Comparison of ENCODE assay signal across 20 cellular contexts in genomic region chr1:54304518-54304917, GRCh38.
DNase-seq lines count a peak whose midpoint lies in the region; ATAC-seq, FAIRE-seq and TF ChIP-seq lines count a peak whose summit lies in the region.
"Had no signal": no experiment of that assay in that cellular context is flagged by ENCODE, and none has a peak within 500 bp of the region (broad histone marks: within the 10 kb centered on the region; RNA-seq: fewer than 3 reads in every experiment).

No MANE protein-coding gene starts in this region.

- no peak for ATAC-seq in activated naive CD8-positive, alpha-beta T cell treated with anti-CD3 and anti-CD28 coated beads, Interleukin-2, amount 50 U/mL, for 24 hours
- ATAC-seq in naive thymus-derived CD4-positive, alpha-beta T cell, result no peak
- no peak for ATAC-seq in HG03045 (IDR thresholded peaks at IDR 0.05; ENCODE audit: unreplicated experiment)
- ATAC-seq: HCT116 had no signal

- H3K4me1 ChIP-seq in astrocyte (ENCODE audit: insufficient read depth, low read length), result peaks cover 6% of the 10 kb centered on the region
- H3K4me1 ChIP-seq in naive thymus-derived CD4-positive, alpha-beta T cell (ENCODE audit: control insufficient read depth in 2 of 2, insufficient read depth in 2 of 2, low read length in 2 of 2), result peaks cover 0 to 60% of the 10 kb centered on the region in 2 donors

- H3K36me3 ChIP-seq in astrocyte (ENCODE audit: insufficient read depth, low read length), result no peaks in the 10 kb centered on the region
- H3K36me3 ChIP-seq in naive thymus-derived CD4-positive, alpha-beta T cell (ENCODE audit: control insufficient read depth in 2 of 3, insufficient read depth in 3 of 3, low read length in 3 of 3), result no peaks in the 10 kb centered on the region
- H3K36me3 ChIP-seq: MG63 had no signal

- H3K27me3 Mint-ChIP-seq in activated naive CD8-positive, alpha-beta T cell treated with anti-CD3 and anti-CD28 coated beads, Interleukin-2, amount 50 U/mL, for 24 hours, result no peaks in the 10 kb centered on the region
- no peaks in the 10 kb centered on the region for H3K27me3 Mint-ChIP-seq in activated naive CD8-positive, alpha-beta T cell treated with anti-CD3 and anti-CD28 coated beads for 36 hours
- no peaks in the 10 kb centered on the region for H3K27me3 Mint-ChIP-seq in astrocyte (ENCODE audit: low read depth, unreplicated experiment)
- no peaks in the 10 kb centered on the region for H3K27me3 Mint-ChIP-seq in naive thymus-derived CD4-positive, alpha-beta T cell
- H3K27me3 Mint-ChIP-seq: CD4-positive, alpha-beta T cell had no signal

- CTCF ChIA-PET in naive thymus-derived CD4-positive, alpha-beta T cell (lab: Charles Lee), result no interaction called here
- CTCF ChIA-PET in HEK293T (lab: Yijun Ruan, JAX), result no interaction called here

- peaks cover 64% of the 10 kb centered on the region for H3K4me1 Mint-ChIP-seq in activated naive CD8-positive, alpha-beta T cell treated with anti-CD3 and anti-CD28 coated beads, Interleukin-2, amount 50 U/mL, for 24 hours
- peaks cover 53% of the 10 kb centered on the region for H3K4me1 Mint-ChIP-seq in activated naive CD8-positive, alpha-beta T cell treated with anti-CD3 and anti-CD28 coated beads for 36 hours
- H3K4me1 Mint-ChIP-seq in astrocyte (ENCODE audit: low read depth, unreplicated experiment), result peaks cover 31% of the 10 kb centered on the region
- peaks cover 42 to 99% (median 90%) of the 10 kb centered on the region in 7 donors for H3K4me1 Mint-ChIP-seq in naive thymus-derived CD4-positive, alpha-beta T cell

- H3K9me3 Mint-ChIP-seq in activated naive CD8-positive, alpha-beta T cell treated with anti-CD3 and anti-CD28 coated beads, Interleukin-2, amount 50 U/mL, for 24 hours, result no peaks in the 10 kb centered on the region
- H3K9me3 Mint-ChIP-seq in activated naive CD8-positive, alpha-beta T cell treated with anti-CD3 and anti-CD28 coated beads for 36 hours, result no peaks in the 10 kb centered on the region
- H3K9me3 Mint-ChIP-seq in astrocyte (ENCODE audit: unreplicated experiment), result no peaks in the 10 kb centered on the region
- no peaks in the 10 kb centered on the region for H3K9me3 Mint-ChIP-seq in naive thymus-derived CD4-positive, alpha-beta T cell
- H3K9me3 Mint-ChIP-seq: CD4-positive, alpha-beta T cell had no signal

- no peaks in the 10 kb centered on the region for H3K9me3 ChIP-seq in astrocyte (ENCODE audit: insufficient read depth, low read depth, low read length)
- H3K9me3 ChIP-seq in naive thymus-derived CD4-positive, alpha-beta T cell (ENCODE audit: control insufficient read depth in 2 of 3, low read length in 3 of 3), result no peaks in the 10 kb centered on the region
- H3K9me3 ChIP-seq: MG63 had no signal

- H2AFZ ChIP-seq in astrocyte (ENCODE audit: low read depth, low read length), result no peak overlapping the region

- no peak overlapping the region for H3K27ac ChIP-seq in astrocyte (ENCODE audit: low read depth, low read length)
- H3K27ac ChIP-seq in naive thymus-derived CD4-positive, alpha-beta T cell (ENCODE audit: low read depth, low read length), result no peak overlapping the region
- H3K27ac ChIP-seq: RWPE1 had no signal

- no peak overlapping the region for H3K4me2 ChIP-seq in astrocyte (ENCODE audit: low read length)

- H3K4me3 Mint-ChIP-seq in activated naive CD8-positive, alpha-beta T cell treated with anti-CD3 and anti-CD28 coated beads, Interleukin-2, amount 50 U/mL, for 24 hours, result no peak overlapping the region
- no peak overlapping the region for H3K4me3 Mint-ChIP-seq in activated naive CD8-positive, alpha-beta T cell treated with anti-CD3 and anti-CD28 coated beads for 36 hours
- no peak overlapping the region for H3K4me3 Mint-ChIP-seq in astrocyte (ENCODE audit: unreplicated experiment)
- peak overlapping the region in 1 of 10 donors; percentile 68 for H3K4me3 Mint-ChIP-seq in naive thymus-derived CD4-positive, alpha-beta T cell
- H3K4me3 Mint-ChIP-seq: CD4-positive, alpha-beta T cell had no signal

- no peak for DNase-seq in activated naive CD8-positive, alpha-beta T cell treated with anti-CD3 and anti-CD28 coated beads, Interleukin-2, amount 50 U/mL, for 24 hours
- DNase-seq in activated naive CD8-positive, alpha-beta T cell treated with anti-CD3 and anti-CD28 coated beads for 36 hours, result no peak
- DNase-seq in astrocyte (ENCODE audit: low read depth), result no peak
- no peak for DNase-seq in naive thymus-derived CD4-positive, alpha-beta T cell
- no peak for DNase-seq in HEK293T (ENCODE audit: extremely low spot score)
- no peak for DNase-seq in stimulated activated CD4-positive, alpha-beta T cell treated with anti-CD3 and anti-CD28 coated beads, Interleukin-2, amount 100 ng/mL, for 48 hours
- DNase-seq: CD4-positive, alpha-beta T cell; DMS153; GDM1; Kasumi-1; MG63; NCI-H1048; NCI-H1436 treated with DMSO at 0.1 percent for 48 hours; NCI-H2081 treated with DMSO at 0.1 percent for 48 hours; NCI-H510A treated with DMSO at 0.1 percent for 48 hours; NCI-H774 had no signal

- no peak for FAIRE-seq in astrocyte (lab: Jason Lieb, UNC)
- FAIRE-seq: A204.1 had no signal

- H3K27ac Mint-ChIP-seq in activated naive CD8-positive, alpha-beta T cell treated with anti-CD3 and anti-CD28 coated beads, Interleukin-2, amount 50 U/mL, for 24 hours, result peak overlapping the region; percentile 21
- H3K27ac Mint-ChIP-seq in activated naive CD8-positive, alpha-beta T cell treated with anti-CD3 and anti-CD28 coated beads for 36 hours, result no peak overlapping the region
- H3K27ac Mint-ChIP-seq in astrocyte (ENCODE audit: unreplicated experiment), result peak overlapping the region; percentile 34
- H3K27ac Mint-ChIP-seq in naive thymus-derived CD4-positive, alpha-beta T cell, result peak overlapping the region in 7 of 9 donors; percentile 18 to 58 (median 37)

- TF ChIP-seq CTCF in astrocyte (IDR thresholded peaks at IDR 0.05; ENCODE audit: insufficient read depth, low read depth, low read length), result no peak

- no peak overlapping the region for H3K4me3 ChIP-seq in astrocyte (ENCODE audit: insufficient read depth, low read depth, low read length)
- no peak overlapping the region for H3K4me3 ChIP-seq in naive thymus-derived CD4-positive, alpha-beta T cell (ENCODE audit: low read length)
- H3K4me3 ChIP-seq: MG63 had no signal

- intact Hi-C loops in naive thymus-derived CD4-positive, alpha-beta T cell (cut with micrococcal nuclease), result no loop called here

- peaks cover 92% of the 10 kb centered on the region for H4K20me1 ChIP-seq in astrocyte (ENCODE audit: insufficient read depth, low read length)

- no peaks in the 10 kb centered on the region for H3K36me3 Mint-ChIP-seq in activated naive CD8-positive, alpha-beta T cell treated with anti-CD3 and anti-CD28 coated beads, Interleukin-2, amount 50 U/mL, for 24 hours (ENCODE audit: low read depth)
- H3K36me3 Mint-ChIP-seq in activated naive CD8-positive, alpha-beta T cell treated with anti-CD3 and anti-CD28 coated beads for 36 hours, result peaks cover 7% of the 10 kb centered on the region
- peaks cover 15% of the 10 kb centered on the region for H3K36me3 Mint-ChIP-seq in astrocyte (ENCODE audit: low read depth, unreplicated experiment)
- H3K36me3 Mint-ChIP-seq in naive thymus-derived CD4-positive, alpha-beta T cell, result no peaks in the 10 kb centered on the region

- no peak overlapping the region for H3K9ac ChIP-seq in astrocyte (ENCODE audit: low read length)

- POLR2A ChIA-PET in naive thymus-derived CD4-positive, alpha-beta T cell (lab: Charles Lee), result interaction anchor here (1.1 to 2.0 kb wide), 3 partner anchors 9 to 20 kb away, joined by 3 to 7 read pairs (median 3); no protein-coding TSS in a partner anchor
- POLR2A ChIA-PET in HEK293T (lab: Yijun Ruan, JAX), result no interaction called here

- no peaks in the 10 kb centered on the region for H3K27me3 ChIP-seq in astrocyte (ENCODE audit: insufficient read depth, low read length)
- H3K27me3 ChIP-seq in naive thymus-derived CD4-positive, alpha-beta T cell (ENCODE audit: control insufficient read depth in 2 of 2, insufficient read depth in 2 of 2, low read length in 2 of 2), result no peaks in the 10 kb centered on the region
- H3K27me3 ChIP-seq: MG63 had no signal

- H3K79me2 ChIP-seq in astrocyte (ENCODE audit: insufficient read depth, low read length), result peaks cover 58% of the 10 kb centered on the region

TF ChIP-seq in HEK293T, 16 proteins besides CTCF, POLR2A, EP300 and RAD21:
- TF ChIP-seq FOXK2 (IDR thresholded peaks at IDR 0.05) (no peak), CTBP1 (IDR thresholded peaks at IDR 0.05; ENCODE audit: borderline replicate concordance) (no peak)
